17 cellular contexts compared by ENCODE assay signal in genomic region chr1:15067148-15067547, GRCh38.
A peak's percentile ranks its signal among the peaks of the same experiment; 100 is the strongest.
DNase-seq lines count a peak whose midpoint lies in the region; ATAC-seq and TF ChIP-seq lines count a peak whose summit lies in the region.
"Had no signal": no experiment of that assay in that cellular context is flagged by ENCODE, and none has a peak within 500 bp of the region (broad histone marks: within the 10 kb centered on the region; RNA-seq: fewer than 3 reads in every experiment).

No MANE protein-coding gene starts in this region.

- peaks cover 0 to 2% of the 10 kb centered on the region in 2 donors for H3K27me3 Mint-ChIP-seq in natural killer cell treated with Interleukin-12 subunit alpha and Interleukin-12 subunit beta and Interleukin-15 and Interleukin-18, amount 100 ng/mL, for 72 hours

- H3K4me1 Mint-ChIP-seq in natural killer cell treated with Interleukin-12 subunit alpha and Interleukin-12 subunit beta and Interleukin-15 and Interleukin-18, amount 100 ng/mL, for 72 hours (ENCODE audit: low read depth in 2 of 2) = peaks cover 22% of the 10 kb centered on the region in 2 donors

- H3K36me3 Mint-ChIP-seq in natural killer cell treated with Interleukin-12 subunit alpha and Interleukin-12 subunit beta and Interleukin-15 and Interleukin-18, amount 100 ng/mL, for 72 hours = no peaks in the 10 kb centered on the region
- H3K36me3 Mint-ChIP-seq: CD8-positive, alpha-beta memory T cell had no signal

- H3K27me3 ChIP-seq in left ventricle myocardium inferior (ENCODE audit: low read depth) = no peaks in the 10 kb centered on the region
- no peaks in the 10 kb centered on the region for H3K27me3 ChIP-seq in stomach
- no peaks in the 10 kb centered on the region for H3K27me3 ChIP-seq in vagina
- H3K27me3 ChIP-seq: BLaER1 had no signal

- ATAC-seq in left ventricle myocardium superior = no peak
- ATAC-seq in natural killer cell treated with Interleukin-12 subunit alpha and Interleukin-12 subunit beta and Interleukin-15 and Interleukin-18, amount 100 ng/mL, for 72 hours = no peak
- ATAC-seq in HG03025 (IDR thresholded peaks at IDR 0.05; ENCODE audit: low FRiP score, unreplicated experiment) = no peak

- no peak for TF ChIP-seq POLR2A in stomach (IDR thresholded peaks at IDR 0.05)
- TF ChIP-seq POLR2A in vagina (IDR thresholded peaks at IDR 0.05) = no peak

- H3K4me1 ChIP-seq in left ventricle myocardium inferior = no peaks in the 10 kb centered on the region
- no peaks in the 10 kb centered on the region for H3K4me1 ChIP-seq in stomach
- no peaks in the 10 kb centered on the region for H3K4me1 ChIP-seq in vagina

- intact Hi-C loops in left ventricle myocardium inferior (cut with micrococcal nuclease) (no loop called here), left ventricle myocardium superior (cut with micrococcal nuclease) (no loop called here), stomach (cut with DNase I; ENCODE audit: low total_unique reads) (no loop called here), vagina (cut with DNase I) (no loop called here)

- DNase-seq in left ventricle myocardium inferior = no peak
- DNase-seq in left ventricle myocardium superior = no peak
- no peak for DNase-seq in natural killer cell treated with Interleukin-12 subunit alpha and Interleukin-12 subunit beta and Interleukin-15 and Interleukin-18, amount 100 ng/mL, for 72 hours (ENCODE audit: low spot score)
- DNase-seq in stomach = no peak
- no peak for DNase-seq in vagina (ENCODE audit: extremely low spot score in 2 of 2)
- no peak for DNase-seq in KBM-7
- no peak for DNase-seq in NCI-H524 treated with DMSO at 0.1 percent for 48 hours (lab: John Stamatoyannopoulos, UW)
- DNase-seq: CD8-positive, alpha-beta memory T cell; GF-D8; Karpas-422; NCI-H1417; NCI-H1930; NCI-H2171 treated with DMSO at 0.1 percent for 48 hours; NCI-H510A had no signal

- H3K36me3 ChIP-seq in left ventricle myocardium inferior (peaks cover 14% of the 10 kb centered on the region), stomach (peaks cover 0 to 31% (median 20%) of the 10 kb centered on the region in 4 donors), vagina (peaks cover 0 to 21% of the 10 kb centered on the region in 2 donors)

- H3K27ac ChIP-seq in left ventricle myocardium inferior (replicated peaks) (peak overlapping the region; percentile 55), stomach (peak overlapping the region in 4 of 5 donors; percentile 5 to 61 (median 19)), vagina (peak overlapping the region; percentile 47)
- H3K27ac ChIP-seq: 22Rv1, BLaER1 had no signal

- TF ChIP-seq CTCF in left ventricle myocardium inferior (IDR thresholded peaks at IDR 0.05; ENCODE audit: borderline replicate concordance) (no peak), stomach (IDR thresholded peaks at IDR 0.05) (no peak), vagina (IDR thresholded peaks at IDR 0.05) (no peak)

- H3K9me3 ChIP-seq in left ventricle myocardium inferior (replicated peaks) = peaks cover 6% of the 10 kb centered on the region
- H3K9me3 ChIP-seq in stomach = peaks cover 0 to 5% (median 2%) of the 10 kb centered on the region in 4 donors
- peaks cover 6% of the 10 kb centered on the region for H3K9me3 ChIP-seq in vagina

- in situ Hi-C loops in KBM-7 (cut with MboI; ENCODE audit: low pct_unique_long_range_greater_than_20kb, low sequenced_read_pairs) = no loop called here

- peak overlapping the region; percentile 25 for H3K4me3 Mint-ChIP-seq in natural killer cell treated with Interleukin-12 subunit alpha and Interleukin-12 subunit beta and Interleukin-15 and Interleukin-18, amount 100 ng/mL, for 72 hours
- H3K4me3 Mint-ChIP-seq: CD8-positive, alpha-beta memory T cell had no signal

- 80 to 91% (median 86%) methylated on average over 4 of the region's 4 CpGs for WGBS in stomach, 5 donors

- H3K9me3 Mint-ChIP-seq in natural killer cell treated with Interleukin-12 subunit alpha and Interleukin-12 subunit beta and Interleukin-15 and Interleukin-18, amount 100 ng/mL, for 72 hours = no peaks in the 10 kb centered on the region
- H3K9me3 Mint-ChIP-seq: CD8-positive, alpha-beta memory T cell had no signal

- H3K27ac Mint-ChIP-seq in natural killer cell treated with Interleukin-12 subunit alpha and Interleukin-12 subunit beta and Interleukin-15 and Interleukin-18, amount 100 ng/mL, for 72 hours = no peak overlapping the region

- H3K4me3 ChIP-seq in left ventricle myocardium inferior (no peak overlapping the region), stomach (no peak overlapping the region), vagina (no peak overlapping the region)
- H3K4me3 ChIP-seq: BLaER1 had no signal

- TF ChIP-seq EP300 in stomach (IDR thresholded peaks at IDR 0.05) = no peak
